ENCODE assay signal across 1 cellular context in genomic region chr1:51607676-51608075, GRCh38.
TF ChIP-seq lines count a peak whose summit lies in the region.

No MANE protein-coding gene starts in this region.

TF ChIP-seq in HCT116, 20 proteins besides CTCF, POLR2A, EP300 and RAD21 (continued from another document):
- TF ChIP-seq REST (IDR thresholded peaks at IDR 0.05; ENCODE audit: low read depth) (no peak), CEBPB (IDR thresholded peaks at IDR 0.05; ENCODE audit: low read depth) (no peak), CBX3 (IDR thresholded peaks at IDR 0.05; ENCODE audit: low read depth) (no peak), SRF (IDR thresholded peaks at IDR 0.05; ENCODE audit: low read depth) (no peak), SIN3A (IDR thresholded peaks at IDR 0.05; ENCODE audit: low read depth) (no peak), POLR2AphosphoS5 (IDR thresholded peaks at IDR 0.05; ENCODE audit: low read depth, low read length) (no peak), FOSL1 (IDR thresholded peaks at IDR 0.05; ENCODE audit: low read depth) (no peak), ZFX (IDR thresholded peaks at IDR 0.05) (no peak), YY1 (IDR thresholded peaks at IDR 0.05; ENCODE audit: extremely low read depth, insufficient replicate concordance, low read depth, low read length) (no peak), ZNF274 (IDR thresholded peaks at IDR 0.05; ENCODE audit: low read depth, low read length) (no peak)
